Comparison of ENCODE assay signal across 8 cellular contexts in genomic region chr1:93662481-93663190, GRCh38. TPM values are rescaled to one million over a fixed set of nuclear protein-coding genes. Genes with fewer than 3 reads are reported as not detected.
DNase-seq lines count a peak whose midpoint lies in the region; ATAC-seq and TF ChIP-seq lines count a peak whose summit lies in the region.
"Had no signal": no experiment of that assay in that cellular context is flagged by ENCODE, and none has a peak within 500 bp of the region (broad histone marks: within the 10 kb centered on the region; RNA-seq: fewer than 3 reads in every experiment).

No MANE protein-coding gene starts in this region.

- H3K36me3 ChIP-seq in HUES48 (ENCODE audit: control insufficient read depth, insufficient read depth, low read length) = no peaks in the 10 kb centered on the region
- no peaks in the 10 kb centered on the region for H3K36me3 ChIP-seq in thoracic aorta

- ATAC-seq in thoracic aorta (ENCODE audit: insufficient number of reproducible peaks, low FRiP score, low read depth) (no peak), left lobe of liver (no peak), HG03045 (IDR thresholded peaks at IDR 0.05; ENCODE audit: unreplicated experiment) (no peak)
- ATAC-seq: T-cell had no signal

- H3K4me3 ChIP-seq in HUES48 (ENCODE audit: low read depth, low read length) (no peak overlapping the region), thoracic aorta (peak overlapping the region; percentile 29)

- H3K9ac ChIP-seq in HUES48 (ENCODE audit: low read depth, low read length) = no peak overlapping the region; the same call in 1 of the 2 replicates

- TF ChIP-seq CTCF in thoracic aorta (IDR thresholded peaks at IDR 0.05) = no peak

- H3K27me3 ChIP-seq in HUES48 (ENCODE audit: control insufficient read depth, insufficient read depth, low read length) = no peaks in the 10 kb centered on the region
- H3K27me3 ChIP-seq in thoracic aorta (replicated peaks; ENCODE audit: insufficient read depth) = no peaks in the 10 kb centered on the region

- DNase-seq in astrocyte of the hippocampus (ENCODE audit: low read depth, low spot score) (peak; percentile 66), kidney glomerular epithelial cell (lab: John Stamatoyannopoulos, UW) (peak; percentile 55), thoracic aorta (ENCODE audit: low spot score) (no peak), left lobe of liver (ENCODE audit: low spot score) (no peak), NCI-H226 (no peak)
- DNase-seq: T-cell had no signal

- peaks cover 34% of the 10 kb centered on the region for H3K4me1 ChIP-seq in HUES48 (ENCODE audit: control insufficient read depth, insufficient read depth, low read length)
- H3K4me1 ChIP-seq in thoracic aorta (ENCODE audit: control insufficient read depth in 1 of 2, low read depth in 2 of 2) = peaks cover 39 to 66% of the 10 kb centered on the region in 2 donors

- H3K9me3 ChIP-seq in HUES48 (ENCODE audit: control insufficient read depth, insufficient read depth, low read length) = no peaks in the 10 kb centered on the region
- no peaks in the 10 kb centered on the region for H3K9me3 ChIP-seq in thoracic aorta

- H3K27ac ChIP-seq in HUES48 (ENCODE audit: low read depth, low read length) (peak overlapping the region; percentile 62), thoracic aorta (peak overlapping the region; percentile 25 to 65)

RNA-seq across cellular contexts. Expression of gene BCAR3, which starts 19.0 kb away (rescaled TPM):
- total RNA-seq in thoracic aorta = 10 to 100 TPM; 26.7 to 36.3 TPM
- 16.8 TPM for total RNA-seq in left lobe of liver

Comparison
In these comparisons a context has a peak if more than half of its experiments do, and no peak if none do; other contexts are left out.
1. DNase-seq: peak in astrocyte of the hippocampus (single experiment) and kidney glomerular epithelial cell (single experiment); none in thoracic aorta (single experiment), left lobe of liver (single experiment) and NCI-H226 (single experiment).